13 cellular contexts compared by ENCODE assay signal in genomic region chr2:200747668-200748618, GRCh38.
A peak's percentile ranks its signal among the peaks of the same experiment; 100 is the strongest.
DNase-seq lines count a peak whose midpoint lies in the region; ATAC-seq, FAIRE-seq and TF ChIP-seq lines count a peak whose summit lies in the region.
"Had no signal": no experiment of that assay in that cellular context is flagged by ENCODE, and none has a peak within 500 bp of the region (broad histone marks: within the 10 kb centered on the region; RNA-seq: fewer than 3 reads in every experiment).

No MANE protein-coding gene starts in this region.

- DNase-seq in breast epithelium (ENCODE audit: low spot score in 2 of 2) (no peak), MCF 10A (ENCODE audit: unreplicated experiment) (no peak), astrocyte (ENCODE audit: low read depth) (peak; percentile 98), aorta (no peak), middle frontal gyrus (ENCODE audit: extremely low spot score, low spot score) (no peak), NCI-H2171 (lab: John Stamatoyannopoulos, UW) (no peak)
- DNase-seq: activated naive CD4-positive, alpha-beta T cell; CD8-positive, alpha-beta memory T cell; NCI-H1105 treated with DMSO at 0.1 percent for 48 hours; T-helper 2 cell had no signal

- ATAC-seq in aorta (ENCODE audit: low FRiP score) (peak; percentile 57), HG03097 (IDR thresholded peaks at IDR 0.05; ENCODE audit: low FRiP score, unreplicated experiment) (no peak)

- H3K27ac ChIP-seq in breast epithelium (peak overlapping the region; percentile 66 to 84), astrocyte (ENCODE audit: low read depth, low read length) (peak overlapping the region; percentile 91), liver (ENCODE audit: low read depth in 1 of 2, low read length in 2 of 2) (peak overlapping the region; percentile 94 to 97), aorta (ENCODE audit: low read depth in 1 of 2, low read length in 2 of 2) (peak overlapping the region; percentile 84 to 88)

- peak overlapping the region; percentile 76 for H3K4me2 ChIP-seq in astrocyte (ENCODE audit: low read length)

- H3K27me3 Mint-ChIP-seq in MCF 10A (ENCODE audit: insufficient read depth, unreplicated experiment) (no peaks in the 10 kb centered on the region), astrocyte (ENCODE audit: low read depth, unreplicated experiment) (peaks cover 10% of the 10 kb centered on the region)

- no peaks in the 10 kb centered on the region for H3K4me1 Mint-ChIP-seq in MCF 10A (ENCODE audit: insufficient read depth, unreplicated experiment)
- peaks cover 29% of the 10 kb centered on the region for H3K4me1 Mint-ChIP-seq in astrocyte (ENCODE audit: low read depth, unreplicated experiment)
- H3K4me1 Mint-ChIP-seq: CD8-positive, alpha-beta memory T cell had no signal

- H3K27me3 ChIP-seq in breast epithelium, result no peaks in the 10 kb centered on the region
- no peaks in the 10 kb centered on the region for H3K27me3 ChIP-seq in astrocyte (ENCODE audit: insufficient read depth, low read length)
- no peaks in the 10 kb centered on the region for H3K27me3 ChIP-seq in liver (ENCODE audit: control insufficient read depth in 4 of 4, insufficient read depth in 4 of 4, low read length in 3 of 4)
- H3K27me3 ChIP-seq in aorta (ENCODE audit: control insufficient read depth in 1 of 2, insufficient read depth in 2 of 2, low read length in 1 of 2), result no peaks in the 10 kb centered on the region
- H3K27me3 ChIP-seq: ovary had no signal

- POLR2A ChIA-PET in MCF 10A (lab: Yijun Ruan, JAX), result interaction anchor here (0.6 to 1.3 kb wide), 3 partner anchors 9 to 23 kb away, joined by 3 to 4 read pairs (median 3); no protein-coding TSS in a partner anchor

- H3K9me3 Mint-ChIP-seq in MCF 10A (ENCODE audit: unreplicated experiment) (no peaks in the 10 kb centered on the region), astrocyte (ENCODE audit: unreplicated experiment) (no peaks in the 10 kb centered on the region)
- H3K9me3 Mint-ChIP-seq: CD8-positive, alpha-beta memory T cell had no signal

- CTCF ChIA-PET in MCF 10A (lab: Yijun Ruan, JAX), result interaction anchor here (0.9 to 2.3 kb wide), 7 partner anchors 8 to 119 kb away, joined by 3 to 15 read pairs (median 4); no protein-coding TSS in a partner anchor

- intact Hi-C loops in breast epithelium (cut with DNase I; ENCODE audit: low total_unique reads), result loop anchor here (5.0 kb wide), 1 partner anchor 669 kb away; no protein-coding TSS in a partner anchor
- intact Hi-C loops in MCF 10A (cut with micrococcal nuclease), result no loop called here
- intact Hi-C loops in aorta (cut with DNase I), result no loop called here

- H3K4me3 ChIP-seq in breast epithelium, result no peak overlapping the region
- peak overlapping the region; percentile 30 for H3K4me3 ChIP-seq in astrocyte (ENCODE audit: insufficient read depth, low read depth, low read length)
- H3K4me3 ChIP-seq in liver (ENCODE audit: low read depth in 1 of 3, low read length in 3 of 3), result no peak overlapping the region
- no peak overlapping the region for H3K4me3 ChIP-seq in aorta (ENCODE audit: low read length in 2 of 2)
- H3K4me3 ChIP-seq: ovary had no signal

- H3K79me2 ChIP-seq in astrocyte (ENCODE audit: insufficient read depth, low read length), result no peaks in the 10 kb centered on the region

- TF ChIP-seq RAD21 in liver (IDR thresholded peaks at IDR 0.05), result peak in 1 of 2 donors; percentile 50

- TF ChIP-seq CTCF in breast epithelium (IDR thresholded peaks at IDR 0.05), result no peak
- TF ChIP-seq CTCF in MCF 10A (IDR thresholded peaks at IDR 0.05; ENCODE audit: unreplicated experiment), result no peak
- TF ChIP-seq CTCF in astrocyte (IDR thresholded peaks at IDR 0.05; ENCODE audit: insufficient read depth, low read depth, low read length), result no peak
- TF ChIP-seq CTCF in liver (IDR thresholded peaks at IDR 0.05; ENCODE audit: low read depth, low read length, missing input control), result no peak

- H3K36me3 Mint-ChIP-seq in MCF 10A (ENCODE audit: insufficient read depth, unreplicated experiment) (no peaks in the 10 kb centered on the region), astrocyte (ENCODE audit: low read depth, unreplicated experiment) (peaks cover 1% of the 10 kb centered on the region)
- H3K36me3 Mint-ChIP-seq: CD8-positive, alpha-beta memory T cell had no signal

- no peaks in the 10 kb centered on the region for H3K9me3 ChIP-seq in breast epithelium
- no peaks in the 10 kb centered on the region for H3K9me3 ChIP-seq in astrocyte (ENCODE audit: insufficient read depth, low read depth, low read length)
- H3K9me3 ChIP-seq in liver (ENCODE audit: control insufficient read depth in 4 of 4, low read length in 3 of 4), result no peaks in the 10 kb centered on the region
- H3K9me3 ChIP-seq in aorta (ENCODE audit: control insufficient read depth, low read length), result no peaks in the 10 kb centered on the region
- H3K9me3 ChIP-seq: ovary had no signal

- TF ChIP-seq POLR2A in breast epithelium (IDR thresholded peaks at IDR 0.05), result no peak

- WGBS in liver, result 33% methylated on average over 16 of the region's 16 CpGs
- WGBS in aorta, 2 donors, result 3 to 14% methylated on average over 16 of the region's 16 CpGs

- H3K9ac ChIP-seq in astrocyte (ENCODE audit: low read length) (peak overlapping the region; percentile 78), liver (ENCODE audit: low read depth in 1 of 2, low read length in 2 of 2) (peak overlapping the region in 1 of 2 donors; percentile 24)

- BruUV-seq in MCF 10A (replicated peaks; lab: Mats Ljungman, UMichigan), result no TSS peak

- no peaks in the 10 kb centered on the region for H4K20me1 ChIP-seq in astrocyte (ENCODE audit: insufficient read depth, low read length)

- peak; percentile 85 for FAIRE-seq in astrocyte (lab: Jason Lieb, UNC)

- H3K4me1 ChIP-seq in breast epithelium (peaks cover 0 to 1% of the 10 kb centered on the region in 2 donors), astrocyte (ENCODE audit: insufficient read depth, low read length) (peaks cover 19% of the 10 kb centered on the region), liver (ENCODE audit: control insufficient read depth in 4 of 4, insufficient read depth in 4 of 4, low read length in 3 of 4) (peaks cover 13 to 35% (median 22%) of the 10 kb centered on the region in 4 donors), aorta (ENCODE audit: control insufficient read depth in 1 of 2, insufficient read depth in 2 of 2, low read length in 2 of 2) (no peaks in the 10 kb centered on the region)

- H3K27ac Mint-ChIP-seq in MCF 10A (ENCODE audit: low read depth, unreplicated experiment) (no peak overlapping the region), astrocyte (ENCODE audit: unreplicated experiment) (peak overlapping the region; percentile 94)

- H3K36me3 ChIP-seq in breast epithelium (no peaks in the 10 kb centered on the region), astrocyte (ENCODE audit: insufficient read depth, low read length) (no peaks in the 10 kb centered on the region), liver (ENCODE audit: control insufficient read depth in 4 of 4, insufficient read depth in 3 of 4, low read depth in 1 of 4, low read length in 3 of 4) (no peaks in the 10 kb centered on the region), aorta (ENCODE audit: control insufficient read depth in 1 of 2, insufficient read depth in 2 of 2, low read length in 1 of 2) (no peaks in the 10 kb centered on the region)
- H3K36me3 ChIP-seq: ovary had no signal

- H3K4me3 Mint-ChIP-seq in MCF 10A (ENCODE audit: unreplicated experiment), result no peak overlapping the region
- peak overlapping the region; percentile 30 for H3K4me3 Mint-ChIP-seq in astrocyte (ENCODE audit: unreplicated experiment)
- H3K4me3 Mint-ChIP-seq: CD8-positive, alpha-beta memory T cell had no signal

- H2AFZ ChIP-seq in astrocyte (ENCODE audit: low read depth, low read length), result peak overlapping the region; percentile 77

TF ChIP-seq in liver, 16 proteins besides CTCF, POLR2A, EP300 and RAD21 (continues in another document):
- no peak for TF ChIP-seq TAF1 (conservative IDR thresholded peaks at IDR 0.05)
- TF ChIP-seq RXRA (IDR thresholded peaks at IDR 0.05), result peak; percentile 48 to 64
- peak; percentile 59 for TF ChIP-seq FOXA2 (IDR thresholded peaks at IDR 0.05)
- TF ChIP-seq EGR1 (IDR thresholded peaks at IDR 0.05; ENCODE audit: low read depth in 2 of 2), result no peak
- no peak for TF ChIP-seq GABPA (IDR thresholded peaks at IDR 0.05 in 1 of 2, conservative IDR thresholded peaks at IDR 0.05 in 1 of 2)
- TF ChIP-seq, protein P1, sequence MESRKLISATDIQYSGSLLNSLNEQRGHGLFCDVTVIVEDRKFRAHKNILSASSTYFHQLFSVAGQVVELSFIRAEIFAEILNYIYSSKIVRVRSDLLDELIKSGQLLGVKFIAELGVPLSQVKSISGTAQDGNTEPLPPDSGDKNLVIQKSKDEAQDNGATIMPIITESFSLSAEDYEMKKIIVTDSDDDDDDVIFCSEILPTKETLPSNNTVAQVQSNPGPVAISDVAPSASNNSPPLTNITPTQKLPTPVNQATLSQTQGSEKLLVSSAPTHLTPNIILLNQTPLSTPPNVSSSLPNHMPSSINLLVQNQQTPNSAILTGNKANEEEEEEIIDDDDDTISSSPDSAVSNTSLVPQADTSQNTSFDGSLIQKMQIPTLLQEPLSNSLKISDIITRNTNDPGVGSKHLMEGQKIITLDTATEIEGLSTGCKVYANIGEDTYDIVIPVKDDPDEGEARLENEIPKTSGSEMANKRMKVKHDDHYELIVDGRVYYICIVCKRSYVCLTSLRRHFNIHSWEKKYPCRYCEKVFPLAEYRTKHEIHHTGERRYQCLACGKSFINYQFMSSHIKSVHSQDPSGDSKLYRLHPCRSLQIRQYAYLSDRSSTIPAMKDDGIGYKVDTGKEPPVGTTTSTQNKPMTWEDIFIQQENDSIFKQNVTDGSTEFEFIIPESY (IDR thresholded peaks at IDR 0.05), result no peak
- peak; percentile 81 for TF ChIP-seq SP1 (IDR thresholded peaks at IDR 0.05)
- TF ChIP-seq YY1 (IDR thresholded peaks at IDR 0.05), result peak; percentile 54
- TF ChIP-seq MAX (IDR thresholded peaks at IDR 0.05), result no peak
- peak; percentile 38 to 47 for TF ChIP-seq JUND (IDR thresholded peaks at IDR 0.05)
